In the genomic region with DNA sequence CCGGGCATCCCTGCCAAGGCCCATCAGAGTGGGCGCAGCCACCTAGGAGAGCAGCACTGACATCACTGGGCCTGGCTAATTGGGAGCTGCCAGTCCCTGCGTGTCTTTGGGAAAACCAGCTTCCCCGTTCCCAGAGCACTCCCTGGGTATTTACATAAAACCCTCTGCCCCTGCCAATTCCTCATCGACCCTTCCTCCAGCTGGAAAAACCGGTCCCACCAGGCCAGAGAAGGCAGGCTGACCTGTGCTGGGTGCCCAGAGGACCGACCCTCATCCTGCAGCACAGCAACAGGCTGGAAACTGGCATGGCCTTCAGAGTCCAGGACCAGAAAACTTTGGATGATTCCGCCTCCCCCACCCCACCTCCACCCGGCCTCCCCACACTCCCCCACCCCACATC, we compare ENCODE assay signal across 1 cellular context.
TF ChIP-seq lines count a peak whose summit lies in the region.

No MANE protein-coding gene starts in this region.

TF ChIP-seq in H1, 55 proteins besides CTCF, POLR2A, EP300 and RAD21:
- TF ChIP-seq, protein P1, sequence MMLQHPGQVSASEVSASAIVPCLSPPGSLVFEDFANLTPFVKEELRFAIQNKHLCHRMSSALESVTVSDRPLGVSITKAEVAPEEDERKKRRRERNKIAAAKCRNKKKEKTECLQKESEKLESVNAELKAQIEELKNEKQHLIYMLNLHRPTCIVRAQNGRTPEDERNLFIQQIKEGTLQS (IDR thresholded peaks at IDR 0.05; ENCODE audit: insufficient read depth, low read depth, low read length), result no peak
- TF ChIP-seq SAP30 (IDR thresholded peaks at IDR 0.05; ENCODE audit: insufficient read depth, insufficient replicate concordance, low read length) (no peak), SP1 (IDR thresholded peaks at IDR 0.05; ENCODE audit: low read depth, low read length) (0 out of 2 replicates have a peak, but pooled peaks have one; percentile 74), SP2 (IDR thresholded peaks at IDR 0.05; ENCODE audit: low read length) (no peak), SRF (IDR thresholded peaks at IDR 0.05; ENCODE audit: low read depth, low read length) (no peak)
